ENCODE assay signal across 8 cellular contexts in the genomic region with DNA sequence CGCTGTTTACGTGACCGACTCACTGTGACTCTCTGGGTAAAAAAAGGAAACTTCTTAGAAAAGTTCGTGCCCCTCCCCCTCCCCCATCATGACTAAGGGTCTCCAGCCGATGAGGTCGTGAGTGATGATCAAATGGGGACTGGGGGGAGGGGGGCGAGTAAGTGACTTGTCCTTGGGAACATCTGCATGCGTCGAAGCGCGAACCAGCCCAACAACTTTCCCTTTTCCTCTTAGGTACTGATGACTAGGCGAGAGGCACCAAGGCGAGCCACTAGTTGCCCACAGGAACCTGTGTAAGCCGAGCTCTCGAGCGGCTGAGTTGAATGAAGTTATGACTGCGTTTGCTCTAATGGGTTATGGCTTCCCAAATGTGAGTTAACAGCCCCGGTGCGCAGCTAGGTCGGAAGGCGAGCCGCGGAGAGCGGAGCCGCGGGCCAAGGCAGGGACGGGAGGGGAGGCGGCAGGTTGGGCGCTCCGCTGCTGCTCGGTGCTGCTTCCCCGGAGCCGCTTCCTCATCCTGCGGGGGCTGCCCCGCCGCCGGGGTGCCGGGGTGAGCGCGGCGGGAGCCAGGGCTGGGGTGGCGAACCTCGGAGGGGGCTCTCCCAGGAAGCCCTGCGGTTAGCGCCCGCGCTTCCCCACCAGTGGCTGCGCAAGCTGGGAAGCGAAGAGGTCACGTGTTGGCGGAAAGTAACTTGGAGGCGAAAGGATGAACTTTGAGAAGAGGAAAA. TPM values are rescaled to one million over a fixed set of nuclear protein-coding genes. Genes with fewer than 3 reads are reported as not detected.
A peak's percentile ranks its signal among the peaks of the same experiment; 100 is the strongest.
DNase-seq lines count a peak whose midpoint lies in the region; ATAC-seq and TF ChIP-seq lines count a peak whose summit lies in the region.

No MANE protein-coding gene starts in this region.

- no peaks in the 10 kb centered on the region for H3K36me3 Mint-ChIP-seq in CD8-positive, alpha-beta T cell
- peaks cover 2% of the 10 kb centered on the region for H3K36me3 Mint-ChIP-seq in activated CD8-positive, alpha-beta T cell treated with anti-CD3 and anti-CD28 coated beads for 36 hours (ENCODE audit: low read depth)

- POLR2A ChIA-PET in CD8-positive, alpha-beta T cell (lab: Charles Lee) = interaction anchor here (0.5 kb wide), 1 partner anchor 181 kb away, joined by 6 read pairs; no protein-coding TSS in a partner anchor
- POLR2A ChIA-PET in activated CD8-positive, alpha-beta T cell treated with anti-CD3 and anti-CD28 coated beads for 36 hours (lab: Charles Lee) = no interaction called here

- peak overlapping the region; percentile 33 for H3K4me3 Mint-ChIP-seq in CD8-positive, alpha-beta T cell
- H3K4me3 Mint-ChIP-seq in activated CD8-positive, alpha-beta T cell treated with anti-CD3 and anti-CD28 coated beads for 36 hours = peak overlapping the region; percentile 48

- H3K4me3 ChIP-seq in CD8-positive, alpha-beta T cell (ENCODE audit: low read depth, low read length) = no peak overlapping the region
- peak overlapping the region in 3 of 4 donors; percentile 9 to 37 (median 22) for H3K4me3 ChIP-seq in tibial nerve

- H3K4me1 ChIP-seq in CD8-positive, alpha-beta T cell (ENCODE audit: insufficient read depth, low read length) = no peaks in the 10 kb centered on the region
- H3K4me1 ChIP-seq in tibial nerve = peaks cover 0 to 44% (median 12%) of the 10 kb centered on the region in 4 donors

- intact Hi-C loops in CD8-positive, alpha-beta T cell (cut with DNase I, micrococcal nuclease) = no loop called here
- intact Hi-C loops in activated CD8-positive, alpha-beta T cell treated with anti-CD3 and anti-CD28 coated beads for 36 hours (cut with micrococcal nuclease) = no loop called here

- H3K27ac Mint-ChIP-seq in CD8-positive, alpha-beta T cell = no peak overlapping the region
- H3K27ac Mint-ChIP-seq in activated CD8-positive, alpha-beta T cell treated with anti-CD3 and anti-CD28 coated beads for 36 hours = peak overlapping the region; percentile 48

- TF ChIP-seq CTCF in CD8-positive, alpha-beta T cell (IDR thresholded peaks at IDR 0.05) = no peak
- TF ChIP-seq CTCF in activated CD8-positive, alpha-beta T cell treated with anti-CD3 and anti-CD28 coated beads for 36 hours (IDR thresholded peaks at IDR 0.05) = no peak
- no peak for TF ChIP-seq CTCF in tibial nerve (IDR thresholded peaks at IDR 0.05)

- DNase-seq in CD8-positive, alpha-beta T cell = no peak
- DNase-seq in activated CD8-positive, alpha-beta T cell treated with anti-CD3 and anti-CD28 coated beads for 36 hours = peak; percentile 70
- DNase-seq in iris pigment epithelial cell (ENCODE audit: low read depth) = peak; percentile 72
- no peak for DNase-seq in tibial nerve (ENCODE audit: low spot score in 2 of 2)
- DNase-seq in AML-193 (lab: John Stamatoyannopoulos, UW) = no peak
- no peak for DNase-seq in NCI-H510A (lab: John Stamatoyannopoulos, UW)
- DNase-seq in NCI-H446 (lab: John Stamatoyannopoulos, UW) = no peak

- H3K9me3 Mint-ChIP-seq in CD8-positive, alpha-beta T cell = peaks cover 7% of the 10 kb centered on the region
- H3K9me3 Mint-ChIP-seq in activated CD8-positive, alpha-beta T cell treated with anti-CD3 and anti-CD28 coated beads for 36 hours = peaks cover 16% of the 10 kb centered on the region

- WGBS in tibial nerve, 2 donors = 1 to 2% methylated on average over 37 to 52 of the region's 52 CpGs

- H3K27ac ChIP-seq in CD8-positive, alpha-beta T cell (ENCODE audit: low read depth, low read length) = no peak overlapping the region
- H3K27ac ChIP-seq in tibial nerve = no peak overlapping the region

- H3K27me3 ChIP-seq in CD8-positive, alpha-beta T cell (ENCODE audit: insufficient read depth, low read length) = peaks cover 20% of the 10 kb centered on the region
- peaks cover 2 to 78% of the 10 kb centered on the region in 2 donors for H3K27me3 ChIP-seq in tibial nerve

- no peak for ATAC-seq in CD8-positive, alpha-beta T cell
- ATAC-seq in GM21360 (IDR thresholded peaks at IDR 0.05; ENCODE audit: unreplicated experiment) = peak; percentile 45
- ATAC-seq in activated CD8-positive, alpha-beta T cell treated with anti-CD3 and anti-CD28 coated beads for 36 hours = peak; percentile 70

- no peaks in the 10 kb centered on the region for H3K9me3 ChIP-seq in CD8-positive, alpha-beta T cell (ENCODE audit: low read length)
- H3K9me3 ChIP-seq in tibial nerve = no peaks in the 10 kb centered on the region

- peaks cover 15% of the 10 kb centered on the region for H3K4me1 Mint-ChIP-seq in CD8-positive, alpha-beta T cell (ENCODE audit: low read depth)
- peaks cover 12% of the 10 kb centered on the region for H3K4me1 Mint-ChIP-seq in activated CD8-positive, alpha-beta T cell treated with anti-CD3 and anti-CD28 coated beads for 36 hours (ENCODE audit: low read depth)

- CTCF ChIA-PET in CD8-positive, alpha-beta T cell (lab: Charles Lee) = no interaction called here
- CTCF ChIA-PET in activated CD8-positive, alpha-beta T cell treated with anti-CD3 and anti-CD28 coated beads for 36 hours (lab: Charles Lee) = interaction anchor here (0.7 kb wide), 1 partner anchor 800 kb away, joined by 4 read pairs; no protein-coding TSS in a partner anchor

- TF ChIP-seq EP300 in tibial nerve (IDR thresholded peaks at IDR 0.05) = no peak

- no peaks in the 10 kb centered on the region for H3K36me3 ChIP-seq in CD8-positive, alpha-beta T cell (ENCODE audit: insufficient read depth, low read length)
- H3K36me3 ChIP-seq in tibial nerve = no peaks in the 10 kb centered on the region

- no peak for TF ChIP-seq POLR2A in tibial nerve (IDR thresholded peaks at IDR 0.05)

- peaks cover 60% of the 10 kb centered on the region for H3K27me3 Mint-ChIP-seq in CD8-positive, alpha-beta T cell (ENCODE audit: low read depth)
- peaks cover 61% of the 10 kb centered on the region for H3K27me3 Mint-ChIP-seq in activated CD8-positive, alpha-beta T cell treated with anti-CD3 and anti-CD28 coated beads for 36 hours

RNA-seq across cellular contexts. Expression of gene BDNF, which starts 22.0 kb away (rescaled TPM):
- total RNA-seq in CD8-positive, alpha-beta T cell = not detected
- total RNA-seq in activated CD8-positive, alpha-beta T cell treated with anti-CD3 and anti-CD28 coated beads for 36 hours = not detected
- total RNA-seq in tibial nerve = under 1 TPM in 1 of 4 donors, not detected in 3; 0.30 TPM

Comparison
In these comparisons a context has a peak if more than half of its experiments do, and no peak if none do; other contexts are left out.
1. DNase-seq: peak in activated CD8-positive, alpha-beta T cell treated with anti-CD3 and anti-CD28 coated beads for 36 hours (single experiment) and iris pigment epithelial cell (single experiment); none in CD8-positive, alpha-beta T cell (0 of 7), tibial nerve (0 of 2), AML-193 (0 of 2), NCI-H510A (single experiment) and NCI-H446 (0 of 2).